8 cellular contexts compared by ENCODE assay signal in the genomic region with DNA sequence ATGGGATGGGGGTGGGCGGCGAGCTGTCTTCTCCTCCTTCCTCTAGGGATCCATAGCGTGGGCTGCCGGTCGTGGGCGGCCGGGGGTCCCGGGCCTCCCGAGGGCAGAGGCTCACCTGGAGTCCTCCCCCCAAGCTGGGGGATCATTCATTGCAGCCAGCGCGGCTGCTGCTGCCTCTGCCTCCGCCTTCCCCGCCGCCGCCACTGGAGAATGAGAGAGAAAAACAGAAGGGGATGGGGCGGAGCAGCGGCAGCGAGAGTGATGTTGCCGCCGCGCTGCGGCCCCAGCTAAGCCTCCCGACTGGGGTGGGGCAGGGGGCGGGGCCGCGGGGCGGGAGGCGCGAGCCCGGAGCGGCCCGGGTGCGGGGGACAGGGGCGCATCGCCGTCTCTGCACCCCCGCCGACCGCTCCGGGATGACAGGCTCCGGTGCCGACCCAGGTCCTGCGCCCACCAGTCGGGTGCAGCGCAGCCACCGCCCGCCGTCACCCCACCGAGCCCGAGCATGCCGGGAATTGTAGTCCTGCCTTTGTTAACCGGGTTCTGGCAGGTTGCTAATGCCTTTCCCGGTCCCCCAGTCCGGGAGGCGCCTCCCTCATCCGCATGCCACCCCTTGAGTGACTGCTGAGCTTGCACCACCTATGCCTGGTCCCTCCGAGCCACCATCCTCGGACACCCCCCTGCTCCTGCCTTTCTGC. TPM values are rescaled to one million over a fixed set of nuclear protein-coding genes. Genes with fewer than 3 reads are reported as not detected.
A peak's percentile ranks its signal among the peaks of the same experiment; 100 is the strongest.
DNase-seq lines count a peak whose midpoint lies in the region; ATAC-seq, FAIRE-seq and TF ChIP-seq lines count a peak whose summit lies in the region.

A gene (minus strand): TSS at position 225 of the 695 bp plus-strand sequence. CDS start 580 bp downstream, outside the sequence.

- no peak for FAIRE-seq in frontal cortex (lab: Jason Lieb, UNC)

- H3K4me1 ChIP-seq in SJCRH30 = no peaks in the 10 kb centered on the region
- peaks cover 40% of the 10 kb centered on the region for H3K4me1 ChIP-seq in neuron (ENCODE audit: insufficient read depth, low read length)
- H3K4me1 ChIP-seq in subcutaneous abdominal adipose tissue (ENCODE audit: control insufficient read depth in 5 of 5, insufficient read depth in 5 of 5, low read length in 5 of 5) = peaks cover 0 to 22% (median 15%) of the 10 kb centered on the region in 5 donors

- peak within 1 kb of the TSS in 4 of 5 donors; percentile 40 to 78 (median 70) for H3K9ac ChIP-seq in subcutaneous abdominal adipose tissue (ENCODE audit: low read length in 5 of 5)

- peak within 1 kb of the TSS; percentile 62 for H3K4me3 ChIP-seq in LNCaP clone FGC (ENCODE audit: low read depth, low read length)
- H3K4me3 ChIP-seq in SJCRH30 = peak within 1 kb of the TSS; percentile 87
- H3K4me3 ChIP-seq in neuron (ENCODE audit: low read length) = peak within 1 kb of the TSS; percentile 62
- H3K4me3 ChIP-seq in subcutaneous abdominal adipose tissue (ENCODE audit: low read depth in 1 of 5, low read length in 5 of 5) = peak within 1 kb of the TSS; percentile 54 to 92 (median 77)

- H3K27me3 ChIP-seq in SJCRH30 = no peaks in the 10 kb centered on the region
- H3K27me3 ChIP-seq in neuron (ENCODE audit: insufficient read depth, low read length) = no peaks in the 10 kb centered on the region
- no peaks in the 10 kb centered on the region for H3K27me3 ChIP-seq in subcutaneous abdominal adipose tissue (ENCODE audit: control insufficient read depth in 5 of 5, insufficient read depth in 4 of 5, low read length in 5 of 5)

- peak; percentile 79 for ATAC-seq in GM21528 (IDR thresholded peaks at IDR 0.05; ENCODE audit: low FRiP score, unreplicated experiment)

- DNase-seq in COLO668 (lab: John Stamatoyannopoulos, UW; ENCODE audit: unreplicated experiment) (peak; percentile 73), LNCaP clone FGC (ENCODE audit: low read depth) (no peak), SJCRH30 (peak; percentile 78 to 83), frontal cortex (ENCODE audit: low spot score in 2 of 2) (peak; percentile 73)
- DNase-seq in activated naive CD4-positive, alpha-beta T cell (lab: John Stamatoyannopoulos, UW) = peak; percentile 39 to 66 (median 52)

- peak within 1 kb of the TSS; percentile 77 for H2AFZ ChIP-seq in neuron (ENCODE audit: low read depth, low read length)

- H3K36me3 ChIP-seq in SJCRH30 (no peaks in the 10 kb centered on the region), neuron (ENCODE audit: insufficient read depth, low read length) (peaks cover 5% of the 10 kb centered on the region), subcutaneous abdominal adipose tissue (ENCODE audit: control insufficient read depth in 5 of 5, insufficient read depth in 5 of 5, low read length in 5 of 5) (no peaks in the 10 kb centered on the region)

- TF ChIP-seq CTCF in LNCaP clone FGC (IDR thresholded peaks at IDR 0.05; ENCODE audit: control insufficient read depth, extremely low read depth, insufficient read depth) = no peak

- peak within 1 kb of the TSS; percentile 13; the same call in 1 of the 2 replicates for H3K27ac ChIP-seq in SJCRH30
- H3K27ac ChIP-seq in subcutaneous abdominal adipose tissue (ENCODE audit: low read depth, low read length) = no peak within 1 kb of the TSS

- no peaks in the 10 kb centered on the region for H3K9me3 ChIP-seq in SJCRH30 (replicated peaks)
- H3K9me3 ChIP-seq in neuron (ENCODE audit: low read length) = peaks cover 2% of the 10 kb centered on the region
- no peaks in the 10 kb centered on the region for H3K9me3 ChIP-seq in subcutaneous abdominal adipose tissue (ENCODE audit: control insufficient read depth in 5 of 5, low read length in 5 of 5)

RNA-seq across cellular contexts. Expression of the gene that starts here (rescaled TPM):
- 5.2 and 5.3 TPM in 2 replicates for total RNA-seq in SJCRH30 (2014; rRNA removed; shearing (Covaris generic))
- total RNA-seq in frontal cortex = 86.8 TPM

Comparison
In these comparisons a context has a peak if more than half of its experiments do, and no peak if none do; other contexts are left out.
1. RNA of the gene that starts here (total RNA-seq): 86.8 TPM in frontal cortex (single experiment); 5.2 to 5.3 TPM in SJCRH30; every median in the first group is over 10 times any median in the second.
2. Peak in every context shown above with its lines, with median percentiles within 50 percentile points of each other: H3K4me3 ChIP-seq.